8 cellular contexts compared by ENCODE assay signal in the genomic region with DNA sequence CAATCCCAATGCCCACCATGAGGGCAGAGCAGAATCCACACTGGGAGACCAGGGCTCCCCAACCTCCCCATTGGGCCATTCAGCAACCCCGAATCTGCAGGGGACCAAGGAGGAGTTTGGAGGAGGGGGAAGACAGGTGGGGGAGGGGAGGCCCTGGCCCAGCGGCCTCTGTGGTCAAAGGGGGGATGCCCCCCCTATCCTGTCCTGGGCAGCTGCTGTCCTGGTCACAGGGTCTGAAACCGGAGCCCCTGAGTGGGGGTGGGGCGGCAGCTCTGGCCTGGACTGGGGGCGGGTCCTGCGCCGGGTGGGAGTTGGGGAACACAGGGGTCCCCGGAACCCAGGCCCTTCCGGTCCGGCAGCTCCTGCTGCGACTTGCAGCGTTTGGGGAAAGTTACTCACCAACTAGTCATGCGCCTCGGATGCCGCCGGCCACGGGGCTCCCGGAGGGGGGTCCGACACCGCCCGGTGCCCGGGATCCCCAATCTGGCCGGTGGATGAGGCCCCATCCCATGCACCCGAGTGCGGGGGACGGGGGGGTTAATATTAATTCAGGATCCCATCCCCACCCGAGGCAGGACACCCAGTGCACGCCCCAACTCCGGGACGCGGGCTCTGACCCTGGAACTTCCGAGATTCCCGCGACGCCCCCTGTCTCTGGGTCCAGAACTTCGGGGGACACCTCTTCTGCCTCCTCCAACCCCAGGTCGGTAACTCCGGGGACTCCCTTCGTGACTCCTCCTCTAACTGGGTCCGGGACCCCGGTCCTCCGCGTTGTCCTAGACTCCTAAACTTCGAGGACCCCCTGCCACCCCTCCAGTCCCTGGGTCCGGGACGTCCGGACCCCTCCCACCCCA. TPM values are rescaled to one million over a fixed set of nuclear protein-coding genes. Genes with fewer than 3 reads are reported as not detected.
DNase-seq lines count a peak whose midpoint lies in the region; ATAC-seq, FAIRE-seq and TF ChIP-seq lines count a peak whose summit lies in the region.

No MANE protein-coding gene starts in this region.

- H4K20me1 ChIP-seq in BLaER1 (peaks cover 12% of the 10 kb centered on the region), K562 (replicated peaks; ENCODE audit: control insufficient read depth, insufficient read depth, low read length) (peaks cover 5% of the 10 kb centered on the region; the same call in 1 of the 2 replicates)

- H3K9me1 ChIP-seq in K562 (ENCODE audit: control insufficient read depth, insufficient read depth, low read length) = peaks cover 5% of the 10 kb centered on the region

- H3K9ac ChIP-seq in BLaER1 (peak overlapping the region; percentile 95), K562 (ENCODE audit: insufficient read depth in 1 of 2, low read depth in 2 of 2, low read length in 2 of 2) (peak overlapping the region in 1 of 2 experiments; percentile 90; a peak in 3 of 4 replicates)

- no peaks in the 10 kb centered on the region for H3K9me3 ChIP-seq in BLaER1
- H3K9me3 ChIP-seq in K562 (replicated peaks; ENCODE audit: control insufficient read depth, insufficient read depth, low read depth, low read length) = no peaks in the 10 kb centered on the region

- no peak for TF ChIP-seq POLR2A in K562 (conservative IDR thresholded peaks at IDR 0.05)

- H3K4me3 ChIP-seq in BLaER1 (peak overlapping the region; percentile 93), K562 (peak overlapping the region; percentile 38)

- no peaks in the 10 kb centered on the region for H3K27me3 ChIP-seq in BLaER1
- peaks cover 0 to 6% of the 10 kb centered on the region in 2 experiments; a peak in 1 of 5 replicates for H3K27me3 ChIP-seq in K562 (ENCODE audit: control insufficient read depth in 2 of 2, insufficient read depth in 2 of 2, low read length in 2 of 2)

- H3K27ac ChIP-seq in BLaER1 (peak overlapping the region; percentile 95), K562 (ENCODE audit: extremely low read depth, low read depth, low read length) (no peak overlapping the region)

- H3K36me3 ChIP-seq in BLaER1 = peaks cover 35% of the 10 kb centered on the region
- no peaks in the 10 kb centered on the region for H3K36me3 ChIP-seq in K562 (ENCODE audit: control insufficient read depth, insufficient read depth, low read length)

- POLR2A ChIA-PET in K562 (lab: Yijun Ruan, JAX) = interaction anchor here (0.6 to 1.0 kb wide), 3 partner anchors 9 to 127 kb away, joined by 3 to 4 read pairs (median 3); no protein-coding TSS in a partner anchor

- H3K79me2 ChIP-seq in K562 (ENCODE audit: control insufficient read depth, insufficient read depth, low read length) = no peaks in the 10 kb centered on the region

- DNase-seq in K562 (ENCODE audit: extremely low read depth in 1 of 4, low spot score in 3 of 4) (no peak), iPS-NIHi11 (ENCODE audit: low spot score) (peak; percentile 90), sciatic nerve (ENCODE audit: low spot score) (peak; percentile 82), SIG-M5 (lab: John Stamatoyannopoulos, UW) (no peak), COR-L47 (lab: John Stamatoyannopoulos, UW) (no peak)

- WGBS in K562 (ENCODE audit: insufficient coverage, low coverage, missing lambda C conversion rate) = 4% methylated on average over 15 of the region's 47 CpGs

- in situ Hi-C loops in K562 (cut with MboI) = no loop called here

- ATAC-seq in K562 (no peak), sciatic nerve (peak; percentile 79), HG03460 (IDR thresholded peaks at IDR 0.05; ENCODE audit: unreplicated experiment) (no peak)

- TF ChIP-seq EP300 in Ishikawa (IDR thresholded peaks at IDR 0.05; ENCODE audit: borderline replicate concordance) (peak; percentile 49; the same call in 1 of the 2 replicates), K562 (IDR thresholded peaks at IDR 0.05; ENCODE audit: low read length) (no peak)

- BruUV-seq in K562 (replicated peaks; lab: Mats Ljungman, UMichigan) = no TSS peak

- peak overlapping the region; percentile 81 for H2AFZ ChIP-seq in K562 (ENCODE audit: low read depth, low read length)

- no peak for TF ChIP-seq CTCF in K562 (IDR thresholded peaks at IDR 0.05 in 2 of 3, conservative IDR thresholded peaks at IDR 0.05 in 1 of 3; ENCODE audit: insufficient read depth in 2 of 3, low read depth in 1 of 3, low read length in 3 of 3)

- TF ChIP-seq RAD21 in Ishikawa (IDR thresholded peaks at IDR 0.05; ENCODE audit: low read depth) = no peak
- TF ChIP-seq RAD21 in K562 (CRISPR knock-in tag; conservative IDR thresholded peaks at IDR 0.05 in 1 of 2, IDR thresholded peaks at IDR 0.05 in 1 of 2) = no peak

- intact Hi-C loops in K562 (cut with micrococcal nuclease) (loop anchor here (5.0 kb wide), 1 partner anchor 47 kb away; no protein-coding TSS in a partner anchor), sciatic nerve (cut with DNase I) (no loop called here)

- CTCF ChIA-PET in K562 (lab: Yijun Ruan, JAX; ENCODE audit: low intra/inter-chr PET ratio) = interaction anchor here (2.0 kb wide), 1 partner anchor 47 kb away, joined by 5 read pairs; no protein-coding TSS in a partner anchor

- H3K4me2 ChIP-seq in BLaER1 = peak overlapping the region; percentile 98
- H3K4me2 ChIP-seq in K562 (ENCODE audit: insufficient read depth, low read length) = peak overlapping the region; percentile 53

- FAIRE-seq in K562 (lab: Jason Lieb, UNC) = no peak

- peaks cover 17% of the 10 kb centered on the region for H3K4me1 ChIP-seq in BLaER1
- peaks cover 3 to 18% of the 10 kb centered on the region in 2 experiments; a peak in 4 of 5 replicates for H3K4me1 ChIP-seq in K562 (replicated peaks in 1 of 2; ENCODE audit: control insufficient read depth in 2 of 2, insufficient read depth in 2 of 2, low read length in 2 of 2)

RNA-seq across cellular contexts. Expression of a gene that starts 0.9 kb away (rescaled TPM):
- 9.9 and 22.2 TPM in 2 replicates for total RNA-seq in K562 (2011; cell fraction: chromatin; rRNA removed; ENCODE audit: low replicate concordance)
- total RNA-seq in K562 (2011; cell fraction: nucleolus; rRNA removed) = 12.0 and 12.4 TPM in 2 replicates
- 9.1 and 12.6 TPM in 2 replicates for total RNA-seq in K562 (2011; cell fraction: nucleoplasm; rRNA removed)
- 4.2 and 6.8 TPM in 2 replicates for total RNA-seq in K562 (2014; rRNA removed)
- 1.2 and 1.3 TPM in 2 replicates for total RNA-seq in K562 (2014; rRNA removed; fragmentation: Illumina TruSeq; extraction: Trizol)
- 1.5 and 2.7 TPM in 2 replicates for total RNA-seq in K562 (2015; rRNA removed; fragmentation: Illumina TruSeq; extraction: Trizol)
- total RNA-seq in K562 (2021) = 3.4 and 4.1 TPM in 2 replicates
- polyA plus RNA-seq in K562 (2011; rRNA removed) = 5.1 and 10.3 TPM in 2 replicates
- 9.6 and 10.5 TPM in 2 replicates for polyA plus RNA-seq in K562 (2011; cell fraction: cytosol; rRNA removed)
- 9.2 and 20.4 TPM in 2 replicates for polyA plus RNA-seq in K562 (2011; cell fraction: nucleus; rRNA removed)
- 2.4 and 5.5 TPM in 2 replicates for polyA plus RNA-seq in K562 (2012)
- 2.9 and 4.7 TPM in 2 replicates for polyA plus RNA-seq in K562 (2014; fragmentation: Illumina TruSeq; extraction: Trizol)
- polyA plus RNA-seq in K562 (2014; fragmentation: Nextera tagmentation; extraction: Ambion mirVana) = not detected
- polyA plus RNA-seq in K562 (2014; rRNA removed) = 3.7 and 6.4 TPM in 2 replicates
- 2.5 and 2.9 TPM in 2 replicates for polyA minus RNA-seq in K562 (2011; rRNA and poly(A)+ RNA removed)
- 3.3 and 6.9 TPM in 2 replicates for polyA minus RNA-seq in K562 (2011; cell fraction: cytosol; rRNA and poly(A)+ RNA removed)
- polyA minus RNA-seq in K562 (2011; cell fraction: nucleus; rRNA and poly(A)+ RNA removed) = 3.4 and 8.3 TPM in 2 replicates
- 23.1 TPM for total RNA-seq in sciatic nerve

RNA-seq across cellular contexts. Expression of a gene that starts 20.6 kb away (rescaled TPM):
- total RNA-seq in K562 (2011; cell fraction: chromatin; rRNA removed; ENCODE audit: low replicate concordance) = 17.3 and 60.1 TPM in 2 replicates
- total RNA-seq in K562 (2011; cell fraction: nucleolus; rRNA removed) = 53.9 and 64.9 TPM in 2 replicates
- 23.2 and 29.4 TPM in 2 replicates for total RNA-seq in K562 (2011; cell fraction: nucleoplasm; rRNA removed)
- total RNA-seq in K562 (2014; rRNA removed) (113 and 149 TPM in 2 replicates), K562 (2014; rRNA removed; fragmentation: Illumina TruSeq; extraction: Trizol) (26.2 and 45.7 TPM in 2 replicates), K562 (2015; rRNA removed; fragmentation: Illumina TruSeq; extraction: Trizol) (51.1 and 57.8 TPM in 2 replicates), K562 (2021) (78.9 and 88.6 TPM in 2 replicates), sciatic nerve (24.0 TPM)
- polyA plus RNA-seq in K562 (2011; rRNA removed) (35.6 and 43.2 TPM in 2 replicates), K562 (2014; fragmentation: Illumina TruSeq; extraction: Trizol) (33.3 and 53.3 TPM in 2 replicates), K562 (2014; fragmentation: Nextera tagmentation; extraction: Ambion mirVana) (1 to 10 TPM; 1.1 to 6.3 TPM), K562 (2014; rRNA removed) (61.3 and 65.9 TPM in 2 replicates)
- polyA plus RNA-seq in K562 (2011; cell fraction: cytosol; rRNA removed) = 53.9 and 97.8 TPM in 2 replicates
- polyA plus RNA-seq in K562 (2011; cell fraction: nucleus; rRNA removed) = 37.4 and 64.0 TPM in 2 replicates
- polyA plus RNA-seq in K562 (2012) = 53.0 and 58.9 TPM in 2 replicates
- polyA minus RNA-seq in K562 (2011; rRNA and poly(A)+ RNA removed) = 27.6 and 57.1 TPM in 2 replicates
- polyA minus RNA-seq in K562 (2011; cell fraction: cytosol; rRNA and poly(A)+ RNA removed) = 34.9 and 39.1 TPM in 2 replicates
- 23.5 and 26.5 TPM in 2 replicates for polyA minus RNA-seq in K562 (2011; cell fraction: nucleus; rRNA and poly(A)+ RNA removed)

RNA-seq across cellular contexts. Expression of a gene that starts 21.0 kb away (rescaled TPM):
- 63.5 and 278 TPM in 2 replicates for total RNA-seq in K562 (2011; cell fraction: chromatin; rRNA removed; ENCODE audit: low replicate concordance)
- total RNA-seq in K562 (2011; cell fraction: nucleolus; rRNA removed) = 249 and 252 TPM in 2 replicates
- 127 and 141 TPM in 2 replicates for total RNA-seq in K562 (2011; cell fraction: nucleoplasm; rRNA removed)
- total RNA-seq in K562 (2014; rRNA removed) (239 and 305 TPM in 2 replicates), K562 (2014; rRNA removed; fragmentation: Illumina TruSeq; extraction: Trizol) (19.2 and 33.2 TPM in 2 replicates), K562 (2015; rRNA removed; fragmentation: Illumina TruSeq; extraction: Trizol) (130 and 147 TPM in 2 replicates), K562 (2021) (273 and 289 TPM in 2 replicates), sciatic nerve (104 TPM)
- polyA plus RNA-seq in K562 (2011; rRNA removed) (159 and 263 TPM in 2 replicates), K562 (2014; fragmentation: Illumina TruSeq; extraction: Trizol) (50.1 and 152 TPM in 2 replicates), K562 (2014; fragmentation: Nextera tagmentation; extraction: Ambion mirVana) (10 to 100 TPM in 1 of 2 experiments, 1 to 10 TPM in 1; 5.8 to 18.3 TPM), K562 (2014; rRNA removed) (230 and 233 TPM in 2 replicates)
- 307 and 533 TPM in 2 replicates for polyA plus RNA-seq in K562 (2011; cell fraction: cytosol; rRNA removed)
- polyA plus RNA-seq in K562 (2011; cell fraction: nucleus; rRNA removed) = 164 and 210 TPM in 2 replicates
- 176 and 372 TPM in 2 replicates for polyA plus RNA-seq in K562 (2012)
- polyA minus RNA-seq in K562 (2011; rRNA and poly(A)+ RNA removed) = 43.6 and 67.0 TPM in 2 replicates
- polyA minus RNA-seq in K562 (2011; cell fraction: cytosol; rRNA and poly(A)+ RNA removed) = 103 and 143 TPM in 2 replicates
- polyA minus RNA-seq in K562 (2011; cell fraction: nucleus; rRNA and poly(A)+ RNA removed) = 49.1 and 66.3 TPM in 2 replicates

RNA-seq across cellular contexts. Expression of a gene that starts 44.2 kb away (rescaled TPM):
- total RNA-seq in K562 (2011; cell fraction: chromatin; rRNA removed; ENCODE audit: low replicate concordance) = 1.3 and 6.2 TPM in 2 replicates
- total RNA-seq in K562 (2011; cell fraction: nucleolus; rRNA removed) = 4.2 and 5.0 TPM in 2 replicates
- 1.5 and 3.7 TPM in 2 replicates for total RNA-seq in K562 (2011; cell fraction: nucleoplasm; rRNA removed)
- 0.86 TPM in 2 replicates for total RNA-seq in K562 (2014; rRNA removed)
- 0.13 and 0.33 TPM in 2 replicates for total RNA-seq in K562 (2014; rRNA removed; fragmentation: Illumina TruSeq; extraction: Trizol)
- total RNA-seq in K562 (2015; rRNA removed; fragmentation: Illumina TruSeq; extraction: Trizol) = 0.43 and 1.4 TPM in 2 replicates
- 1.5 and 1.7 TPM in 2 replicates for total RNA-seq in K562 (2021)
- 1.5 and 3.8 TPM in 2 replicates for polyA plus RNA-seq in K562 (2011; rRNA removed)
- polyA plus RNA-seq in K562 (2011; cell fraction: cytosol; rRNA removed) = 5.5 and 5.7 TPM in 2 replicates
- polyA plus RNA-seq in K562 (2011; cell fraction: nucleus; rRNA removed) = 3.7 and 4.0 TPM in 2 replicates
- polyA plus RNA-seq in K562 (2012) = 0.71 and 0.87 TPM in 2 replicates
- 0.80 and 1.7 TPM in 2 replicates for polyA plus RNA-seq in K562 (2014; fragmentation: Illumina TruSeq; extraction: Trizol)
- not detected for polyA plus RNA-seq in K562 (2014; fragmentation: Nextera tagmentation; extraction: Ambion mirVana)
- polyA plus RNA-seq in K562 (2014; rRNA removed) = 1.1 TPM in 2 replicates
- 1.1 and 2.3 TPM in 2 replicates for polyA minus RNA-seq in K562 (2011; rRNA and poly(A)+ RNA removed)
- 1.2 and 3.5 TPM in 2 replicates for polyA minus RNA-seq in K562 (2011; cell fraction: cytosol; rRNA and poly(A)+ RNA removed)
- 0.40 and 0.78 TPM in 2 replicates for polyA minus RNA-seq in K562 (2011; cell fraction: nucleus; rRNA and poly(A)+ RNA removed)
- total RNA-seq in sciatic nerve = 19.7 TPM

Comparison
In these comparisons a context has a peak if more than half of its experiments do, and no peak if none do; other contexts are left out.
1. DNase-seq: peak in iPS-NIHi11 (single experiment) and sciatic nerve (single experiment); none in K562 (0 of 4), SIG-M5 (single experiment) and COR-L47 (single experiment).